1 cellular context compared by ENCODE assay signal in the genomic region with DNA sequence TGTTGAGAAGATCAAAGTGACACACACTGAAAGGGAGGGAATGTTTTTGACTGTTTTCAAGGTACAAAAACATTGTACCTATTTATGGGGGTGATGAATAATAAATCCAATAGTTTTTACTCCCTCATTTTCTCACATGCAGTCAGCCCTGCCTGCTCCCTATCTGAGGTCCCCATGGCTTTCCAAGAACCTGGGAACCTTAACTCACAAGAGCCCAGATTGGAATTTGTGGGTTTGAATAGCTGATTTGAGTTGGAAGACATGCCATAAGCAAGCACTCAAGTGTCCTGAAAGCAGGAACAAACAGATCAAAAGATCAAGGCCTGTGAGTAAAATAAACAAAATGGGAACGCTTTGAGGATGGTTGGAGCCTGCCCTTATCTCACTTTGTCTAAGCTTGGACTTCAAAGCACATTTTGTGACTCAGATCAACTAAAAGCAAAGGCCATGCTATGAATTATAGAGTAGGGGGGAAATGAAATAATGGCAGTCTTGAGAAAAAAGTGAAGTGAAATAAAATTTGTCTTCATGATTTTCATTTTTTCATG.
TF ChIP-seq lines count a peak whose summit lies in the region.

No MANE protein-coding gene starts in this region.

TF ChIP-seq in HepG2, 621 proteins besides CTCF, POLR2A, EP300 and RAD21 (continued from another document and continues in another):
- TF ChIP-seq PRDM4 (CRISPR knock-in tag; IDR thresholded peaks at IDR 0.05; ENCODE audit: borderline replicate concordance) (no peak), THYN1 (CRISPR knock-in tag; IDR thresholded peaks at IDR 0.05; ENCODE audit: borderline replicate concordance, low read depth) (no peak), ZNF33B (CRISPR knock-in tag; IDR thresholded peaks at IDR 0.05) (no peak), RFXAP (CRISPR knock-in tag; IDR thresholded peaks at IDR 0.05; ENCODE audit: borderline replicate concordance) (no peak), ARNT (IDR thresholded peaks at IDR 0.05) (no peak), NFE2L1 (CRISPR knock-in tag; IDR thresholded peaks at IDR 0.05; ENCODE audit: borderline replicate concordance) (no peak), CHD2 (IDR thresholded peaks at IDR 0.05; ENCODE audit: low read depth, low read length) (no peak), AGO1 (IDR thresholded peaks at IDR 0.05; ENCODE audit: low read depth, low read length, poor library complexity, severe bottlenecking) (no peak), ZBTB10 (CRISPR knock-in tag; IDR thresholded peaks at IDR 0.05; ENCODE audit: borderline replicate concordance) (peak; percentile 62; the same call in 1 of the 2 replicates), NFE2 (CRISPR knock-in tag; IDR thresholded peaks at IDR 0.05) (no peak), ZUFSP (CRISPR knock-in tag; IDR thresholded peaks at IDR 0.05; ENCODE audit: borderline replicate concordance) (no peak), RBFOX2 (IDR thresholded peaks at IDR 0.05; ENCODE audit: low read depth, low read length) (no peak), ESRRA (CRISPR knock-in tag; IDR thresholded peaks at IDR 0.05; ENCODE audit: low read depth) (peak; percentile 27; the same call in 1 of the 2 replicates), SMARCE1 (IDR thresholded peaks at IDR 0.05; ENCODE audit: borderline replicate concordance) (no peak), FOSL1 (CRISPR knock-in tag; IDR thresholded peaks at IDR 0.05; ENCODE audit: borderline replicate concordance) (peak; percentile 85), SKI (IDR thresholded peaks at IDR 0.05; ENCODE audit: partially characterized antibody) (peak; percentile 35), MXI1 (IDR thresholded peaks at IDR 0.05; ENCODE audit: borderline replicate concordance, low read depth, low read length) (no peak; the same call in 2 of the 3 replicates), HNF1A (IDR thresholded peaks at IDR 0.05; ENCODE audit: low read depth) (peak; percentile 48), HNF1A (CRISPR knock-in tag; IDR thresholded peaks at IDR 0.05; ENCODE audit: borderline replicate concordance) (peak; percentile 89; the same call in 1 of the 2 replicates), ZFAT (CRISPR knock-in tag; conservative IDR thresholded peaks at IDR 0.05) (no peak), ZNF136 (CRISPR knock-in tag; IDR thresholded peaks at IDR 0.05; ENCODE audit: low read depth) (no peak), KAT2B (IDR thresholded peaks at IDR 0.05; ENCODE audit: borderline replicate concordance, low read depth, low read length) (no peak), ZNF431 (CRISPR knock-in tag; IDR thresholded peaks at IDR 0.05; ENCODE audit: borderline replicate concordance, low read depth) (no peak), NR2F6 (IDR thresholded peaks at IDR 0.05) (peak; percentile 89), NR2F6 (CRISPR knock-in tag; IDR thresholded peaks at IDR 0.05) (peak; percentile 82), ZNF589 (CRISPR knock-in tag; conservative IDR thresholded peaks at IDR 0.05) (no peak), SSRP1 (CRISPR knock-in tag; IDR thresholded peaks at IDR 0.05) (0 out of 2 replicates have a peak, but pooled peaks have one; percentile 37), ZNF407 (CRISPR knock-in tag; IDR thresholded peaks at IDR 0.05; ENCODE audit: not compliant biosample characterization) (no peak)
- TF ChIP-seq, protein P1, sequence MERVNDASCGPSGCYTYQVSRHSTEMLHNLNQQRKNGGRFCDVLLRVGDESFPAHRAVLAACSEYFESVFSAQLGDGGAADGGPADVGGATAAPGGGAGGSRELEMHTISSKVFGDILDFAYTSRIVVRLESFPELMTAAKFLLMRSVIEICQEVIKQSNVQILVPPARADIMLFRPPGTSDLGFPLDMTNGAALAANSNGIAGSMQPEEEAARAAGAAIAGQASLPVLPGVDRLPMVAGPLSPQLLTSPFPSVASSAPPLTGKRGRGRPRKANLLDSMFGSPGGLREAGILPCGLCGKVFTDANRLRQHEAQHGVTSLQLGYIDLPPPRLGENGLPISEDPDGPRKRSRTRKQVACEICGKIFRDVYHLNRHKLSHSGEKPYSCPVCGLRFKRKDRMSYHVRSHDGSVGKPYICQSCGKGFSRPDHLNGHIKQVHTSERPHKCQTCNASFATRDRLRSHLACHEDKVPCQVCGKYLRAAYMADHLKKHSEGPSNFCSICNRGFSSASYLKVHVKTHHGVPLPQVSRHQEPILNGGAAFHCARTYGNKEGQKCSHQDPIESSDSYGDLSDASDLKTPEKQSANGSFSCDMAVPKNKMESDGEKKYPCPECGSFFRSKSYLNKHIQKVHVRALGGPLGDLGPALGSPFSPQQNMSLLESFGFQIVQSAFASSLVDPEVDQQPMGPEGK (CRISPR knock-in tag; IDR thresholded peaks at IDR 0.05) = peak; percentile 60
